17 cellular contexts compared by ENCODE assay signal in the genomic region with DNA sequence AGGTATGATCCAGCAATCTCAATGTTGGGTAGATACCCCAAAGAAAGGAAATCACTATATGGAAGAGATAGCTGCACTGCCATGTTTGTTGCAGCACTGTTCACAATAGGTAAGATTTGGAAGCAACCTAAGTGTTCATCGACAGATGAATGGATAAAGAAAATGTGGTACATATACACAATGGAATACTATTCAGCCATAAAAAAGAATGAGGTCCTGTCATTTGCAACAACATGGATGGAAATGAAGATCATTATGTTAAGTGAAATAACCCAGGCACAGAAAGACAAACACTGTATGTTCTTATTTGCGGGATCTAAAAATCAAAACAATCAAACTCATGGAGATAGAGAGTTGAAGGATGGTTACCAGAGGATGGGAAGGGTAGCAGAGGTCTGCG.
A peak's percentile ranks its signal among the peaks of the same experiment; 100 is the strongest.
DNase-seq lines count a peak whose midpoint lies in the region; ATAC-seq and TF ChIP-seq lines count a peak whose summit lies in the region.
"Had no signal": no experiment of that assay in that cellular context is flagged by ENCODE, and none has a peak within 500 bp of the region (broad histone marks: within the 10 kb centered on the region; RNA-seq: fewer than 3 reads in every experiment).

No MANE protein-coding gene starts in this region.

- H2AFZ ChIP-seq in SK-N-SH (ENCODE audit: low read depth) (no peak overlapping the region), neural progenitor cell (replicated peaks) (no peak overlapping the region)

- POLR2A ChIA-PET in SK-N-SH (lab: Yijun Ruan, JAX), result no interaction called here

- H3K79me2 ChIP-seq in SK-N-SH (ENCODE audit: insufficient read depth), result no peaks in the 10 kb centered on the region
- no peaks in the 10 kb centered on the region for H3K79me2 ChIP-seq in neural progenitor cell (ENCODE audit: low read depth)

- H3K9ac ChIP-seq in SK-N-SH (no peak overlapping the region), neural progenitor cell (no peak overlapping the region)
- H3K9ac ChIP-seq: BLaER1 treated with 17β-estradiol and CSF1 and Interleukin-3, amounts not matched to agents 10 nM and 100 nM had no signal

- H3K4me3 ChIP-seq in SK-N-SH (ENCODE audit: low read depth in 2 of 2, low read length in 1 of 2) (no peak overlapping the region), neural progenitor cell (no peak overlapping the region)
- H3K4me3 ChIP-seq: A549; BLaER1 treated with 17β-estradiol and CSF1 and Interleukin-3, amounts not matched to agents 10 nM and 100 nM had no signal

- peaks cover 2% of the 10 kb centered on the region for H3K27me3 Mint-ChIP-seq in neural progenitor cell (ENCODE audit: insufficient read depth, low read depth)
- H3K27me3 Mint-ChIP-seq: CD4-positive, alpha-beta T cell had no signal

- peaks cover 6% of the 10 kb centered on the region for H3K4me1 Mint-ChIP-seq in neural progenitor cell
- H3K4me1 Mint-ChIP-seq: B cell had no signal

- no peak overlapping the region for H3K27ac Mint-ChIP-seq in neural progenitor cell
- H3K27ac Mint-ChIP-seq: B cell; CD4-positive, alpha-beta T cell; CD8-positive, alpha-beta T cell had no signal

- H3K9me2 ChIP-seq in SK-N-SH, result no peaks in the 10 kb centered on the region

- no peak for TF ChIP-seq EP300 in SK-N-SH (IDR thresholded peaks at IDR 0.05; ENCODE audit: borderline replicate concordance in 1 of 2, low read depth in 1 of 2, low read length in 1 of 2)

- no peaks in the 10 kb centered on the region for H3K9me3 ChIP-seq in SK-N-SH
- H3K9me3 ChIP-seq in neural progenitor cell (ENCODE audit: low read depth), result no peaks in the 10 kb centered on the region
- H3K9me3 ChIP-seq: A549 had no signal

- CTCF ChIA-PET in SK-N-SH (lab: Yijun Ruan, JAX), result no interaction called here

- H4K20me1 ChIP-seq in SK-N-SH (ENCODE audit: insufficient read depth) (no peaks in the 10 kb centered on the region), neural progenitor cell (ENCODE audit: low read depth) (no peaks in the 10 kb centered on the region)
- H4K20me1 ChIP-seq: BLaER1 treated with 17β-estradiol and CSF1 and Interleukin-3, amounts not matched to agents 10 nM and 100 nM had no signal

- H3K4me2 ChIP-seq in SK-N-SH (no peak overlapping the region), neural progenitor cell (no peak overlapping the region)
- H3K4me2 ChIP-seq: A549; BLaER1 treated with 17β-estradiol and CSF1 and Interleukin-3, amounts not matched to agents 10 nM and 100 nM had no signal

- no peaks in the 10 kb centered on the region for H3K27me3 ChIP-seq in SK-N-SH (ENCODE audit: insufficient read depth)
- H3K27me3 ChIP-seq in neural progenitor cell, result no peaks in the 10 kb centered on the region
- H3K27me3 ChIP-seq: BLaER1 treated with 17β-estradiol and CSF1 and Interleukin-3, amounts not matched to agents 10 nM and 100 nM had no signal

- no peak for TF ChIP-seq RAD21 in SK-N-SH (IDR thresholded peaks at IDR 0.05; ENCODE audit: low read length)

- no peak for ATAC-seq in SK-N-SH treated with all-trans-retinoic acid at 6 μM for 48 hours
- no peak for ATAC-seq in HG03571 (IDR thresholded peaks at IDR 0.05; ENCODE audit: unreplicated experiment)
- ATAC-seq: A549; CD8-positive, alpha-beta T cell had no signal

- H3K4me1 ChIP-seq in SK-N-SH (ENCODE audit: control insufficient read depth in 1 of 2, insufficient read depth in 2 of 2, low read depth in 1 of 2, low read length in 1 of 2), result no peaks in the 10 kb centered on the region
- no peaks in the 10 kb centered on the region for H3K4me1 ChIP-seq in neural progenitor cell
- H3K4me1 ChIP-seq: A549; BLaER1 treated with 17β-estradiol and CSF1 and Interleukin-3, amounts not matched to agents 10 nM and 100 nM; Caco-2 had no signal

- H3K36me3 Mint-ChIP-seq in neural progenitor cell, result no peaks in the 10 kb centered on the region
- H3K36me3 Mint-ChIP-seq: CD8-positive, alpha-beta T cell had no signal

- H3K27ac ChIP-seq in SK-N-SH (ENCODE audit: low read depth in 2 of 2, low read length in 1 of 2) (no peak overlapping the region), neural progenitor cell (no peak overlapping the region)
- H3K27ac ChIP-seq: 22Rv1; A549; BLaER1 treated with 17β-estradiol and CSF1 and Interleukin-3, amounts not matched to agents 10 nM and 100 nM; C4-2B had no signal

- no peaks in the 10 kb centered on the region for H3K9me3 Mint-ChIP-seq in neural progenitor cell

- WGBS in SK-N-SH (ENCODE audit: low lambda C conversion rate), result 60% methylated on average over 3 of the region's 3 CpGs

- H3K36me3 ChIP-seq in SK-N-SH (replicated peaks in 1 of 2; ENCODE audit: control insufficient read depth in 1 of 2, insufficient read depth in 2 of 2, low read length in 1 of 2), result no peaks in the 10 kb centered on the region
- H3K36me3 ChIP-seq in neural progenitor cell, result no peaks in the 10 kb centered on the region
- H3K36me3 ChIP-seq: BLaER1 treated with 17β-estradiol and CSF1 and Interleukin-3, amounts not matched to agents 10 nM and 100 nM had no signal

- no peaks in the 10 kb centered on the region for H3F3A ChIP-seq in SK-N-SH (replicated peaks; ENCODE audit: insufficient read depth)
- H3F3A ChIP-seq in neural progenitor cell (ENCODE audit: low read depth), result no peaks in the 10 kb centered on the region

- TF ChIP-seq CTCF in SK-N-SH (IDR thresholded peaks at IDR 0.05), result no peak
- no peak for TF ChIP-seq CTCF in neural progenitor cell (IDR thresholded peaks at IDR 0.05)

- DNase-seq in SK-N-SH (no peak), neural progenitor cell (ENCODE audit: low spot score) (no peak), iPS-NIHi11 (ENCODE audit: low spot score) (no peak)
- DNase-seq: AML-193; Caco-2; Calu3; CD4-positive, alpha-beta T cell; CD8-positive, alpha-beta T cell; DMS79 treated with DMSO at 0.1 percent for 48 hours; GF-D8 had no signal

- H3K4me3 Mint-ChIP-seq in neural progenitor cell, result peak overlapping the region; percentile 3
- H3K4me3 Mint-ChIP-seq: B cell; CD4-positive, alpha-beta T cell; CD8-positive, alpha-beta T cell had no signal

TF ChIP-seq in SK-N-SH treated with all-trans-retinoic acid at 6 μM for 48 hours, 23 proteins besides CTCF, POLR2A, EP300 and RAD21:
- TF ChIP-seq ZNF8 (CRISPR knock-in tag; IDR thresholded peaks at IDR 0.05) (peak; percentile 69), ZNF70 (CRISPR knock-in tag; IDR thresholded peaks at IDR 0.05) (no peak)
TF ChIP-seq in SK-N-SH treated with all-trans-retinoic acid at 6 μM for 48 hours: peak in this region for 1.

TF ChIP-seq in SK-N-SH, 30 proteins besides CTCF, POLR2A, EP300 and RAD21:
- TF ChIP-seq FOXJ3 (CRISPR knock-in tag; IDR thresholded peaks at IDR 0.05), result no peak
- no peak for TF ChIP-seq REST (IDR thresholded peaks at IDR 0.05; ENCODE audit: low read depth, low read length)
- no peak for TF ChIP-seq TCF12 (IDR thresholded peaks at IDR 0.05)
